ENCODE assay signal across 8 cellular contexts in the genomic region with DNA sequence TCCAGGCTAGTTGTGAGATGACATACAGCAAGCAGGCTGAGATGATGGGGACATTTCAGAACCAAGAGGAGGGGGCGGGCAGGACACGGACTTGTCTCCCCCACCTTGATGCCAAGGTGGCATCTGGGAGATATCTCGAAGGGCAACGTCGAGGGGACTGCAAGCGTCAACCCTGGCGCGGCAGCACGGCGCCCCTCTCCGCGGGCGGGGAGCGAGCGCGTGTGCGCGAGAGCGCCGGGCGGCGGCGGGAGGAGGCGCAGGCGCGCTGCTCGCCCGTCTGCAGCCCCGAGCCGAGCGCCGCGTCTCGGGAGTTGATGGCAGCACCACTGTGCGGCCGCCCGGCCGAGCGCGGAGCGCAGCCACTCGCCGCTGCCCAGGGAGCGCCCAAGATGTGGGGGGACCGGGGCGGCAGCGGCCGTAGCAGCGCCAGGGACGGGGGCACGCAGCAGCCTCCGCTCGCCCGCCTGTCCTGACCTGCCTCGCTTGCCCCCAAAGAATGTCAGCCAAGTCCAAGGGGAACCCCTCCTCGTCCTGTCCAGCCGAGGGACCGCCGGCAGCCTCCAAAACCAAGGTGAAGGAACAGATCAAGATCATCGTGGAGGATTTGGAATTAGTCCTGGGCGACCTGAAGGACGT. TPM values are rescaled to one million over a fixed set of nuclear protein-coding genes. Genes with fewer than 3 reads are reported as not detected.
DNase-seq lines count a peak whose midpoint lies in the region; ATAC-seq, FAIRE-seq and TF ChIP-seq lines count a peak whose summit lies in the region.

Gene PRR16, plus strand, starts transcription at position 310 of the 636 bp plus-strand sequence.

- CTCF ChIA-PET in A549 (lab: Yijun Ruan, JAX): interaction anchor here (0.6 kb wide), 1 partner anchor 512 kb away, joined by 3 read pairs; no protein-coding TSS in a partner anchor

- no peak for FAIRE-seq in A549 (lab: Jason Lieb, UNC)

- intact Hi-C loops in prostate gland (cut with DNase I): loop anchor here (10.0 kb wide), 1 partner anchor 409 kb away; no protein-coding TSS in a partner anchor

- in situ Hi-C loops in astrocyte of the cerebellum (cut with HindIII; ENCODE audit: low sequenced_read_pairs): loop anchor here (10.0 kb wide), 1 partner anchor 341 kb away; no protein-coding TSS in a partner anchor

- peak within 1 kb of the TSS in 1 of 2 experiments; percentile 31; a peak in 1 of 6 replicates for H3K27ac ChIP-seq in A549
- peak within 1 kb of the TSS; percentile 22 to 75 for H3K27ac ChIP-seq in prostate gland

- H3K4me1 ChIP-seq in A549 (peaks cover 11% of the 10 kb centered on the region; the same call in 2 of the 3 replicates), prostate gland (replicated peaks) (no peaks in the 10 kb centered on the region)

- TF ChIP-seq CTCF in A549 (IDR thresholded peaks at IDR 0.05) (peak; percentile 8; the same call in 1 of the 3 replicates), GM10266 (IDR thresholded peaks at IDR 0.05; ENCODE audit: control insufficient read depth, insufficient read depth, low read depth, missing control alignments) (peak; percentile 26), astrocyte of the cerebellum (IDR thresholded peaks at IDR 0.05; ENCODE audit: low read depth, low read length, missing control alignments) (no peak), prostate gland (IDR thresholded peaks at IDR 0.05) (peak in 2 of 4 experiments; percentile 30 to 45)

- H3K27me3 ChIP-seq in prostate gland (replicated peaks; ENCODE audit: insufficient read depth): no peaks in the 10 kb centered on the region

- no peak for TF ChIP-seq RAD21 in A549 (conservative IDR thresholded peaks at IDR 0.05 in 1 of 2, IDR thresholded peaks at IDR 0.05 in 1 of 2)

- H3K4me2 ChIP-seq in A549: peak within 1 kb of the TSS; percentile 93

- no peaks in the 10 kb centered on the region for H3K36me3 ChIP-seq in prostate gland

- WGBS in A549 (ENCODE audit: missing lambda C conversion rate): 0% methylated on average over 9 of the region's 62 CpGs
- WGBS in prostate gland: under 1% methylated on average over 62 of the region's 62 CpGs

- TF ChIP-seq EP300 in A549 (IDR thresholded peaks at IDR 0.05): no peak

- H3K9me3 ChIP-seq in A549: no peaks in the 10 kb centered on the region
- no peaks in the 10 kb centered on the region for H3K9me3 ChIP-seq in prostate gland

- no peak for TF ChIP-seq POLR2A in A549 (IDR thresholded peaks at IDR 0.05; ENCODE audit: low read length)
- no peak for TF ChIP-seq POLR2A in prostate gland (IDR thresholded peaks at IDR 0.05)

- ATAC-seq in A549 (peak; percentile 86 to 97), HG02759 (IDR thresholded peaks at IDR 0.05; ENCODE audit: unreplicated experiment) (peak; percentile 89)

- peak; percentile 23 to 40 for DNase-seq in A549 (ENCODE audit: low read depth in 1 of 2, low spot score in 1 of 2)
- peak; percentile 61 for DNase-seq in GM10266 (ENCODE audit: extremely low spot score)
- peak; percentile 6 for DNase-seq in NCI-H446 treated with DMSO at 0.1 percent for 48 hours (lab: John Stamatoyannopoulos, UW)
- no peak for DNase-seq in astrocyte of the cerebellum (ENCODE audit: low read depth)
- peak; percentile 31 to 34 for DNase-seq in hippocampal formation (lab: John Stamatoyannopoulos, UW)
- DNase-seq in prostate gland (ENCODE audit: low spot score): peak; percentile 42
- no peak for DNase-seq in cortex of kidney (lab: John Stamatoyannopoulos, UW)

- POLR2A ChIA-PET in A549 (lab: Yijun Ruan, JAX): no interaction called here

- peak within 1 kb of the TSS; percentile 43 for H3K4me3 ChIP-seq in A549
- peak within 1 kb of the TSS; percentile 96 for H3K4me3 ChIP-seq in astrocyte of the cerebellum (ENCODE audit: low read depth, low read length)
- peak within 1 kb of the TSS; percentile 40 to 53 for H3K4me3 ChIP-seq in prostate gland

TF ChIP-seq in A549, 52 proteins besides CTCF, POLR2A, EP300 and RAD21:
- TF ChIP-seq E2F6 (IDR thresholded peaks at IDR 0.05; ENCODE audit: borderline replicate concordance, low read depth) (peak; percentile 60), CBX2 (IDR thresholded peaks at IDR 0.05; ENCODE audit: borderline replicate concordance, low read depth) (no peak), JUNB (IDR thresholded peaks at IDR 0.05) (no peak), KDM5A (IDR thresholded peaks at IDR 0.05) (no peak)
- TF ChIP-seq, protein P1, sequence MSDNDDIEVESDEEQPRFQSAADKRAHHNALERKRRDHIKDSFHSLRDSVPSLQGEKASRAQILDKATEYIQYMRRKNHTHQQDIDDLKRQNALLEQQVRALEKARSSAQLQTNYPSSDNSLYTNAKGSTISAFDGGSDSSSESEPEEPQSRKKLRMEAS (IDR thresholded peaks at IDR 0.05): peak; percentile 48; the same call in 1 of the 2 replicates
TF ChIP-seq in A549: peak in this region for 2.

RNA-seq across cellular contexts. Expression of gene PRR16, which starts in this region (rescaled TPM):
- polyA plus RNA-seq in A549 (2011; rRNA removed) (not detected in 2 replicates), A549 (2017; fragmentation: RNase III; extraction: RNeasy Plus Mini Kit Qiagen cat#74134 plus additional on column Dnase treatment) (0.05 TPM in 1 of 3 replicates, not detected in the others)
- not detected in 2 replicates for polyA plus RNA-seq in A549 (2012; cell fraction: cytosol; rRNA removed)
- not detected in 2 replicates for polyA plus RNA-seq in A549 (2012; cell fraction: nucleus; rRNA removed)
- polyA minus RNA-seq in A549 (2011; rRNA and poly(A)+ RNA removed): not detected in 2 replicates
- total RNA-seq in prostate gland: 10 to 100 TPM in 1 of 2 donors, 1 to 10 TPM in 1; 3.5 to 13.4 TPM

Comparison
In these comparisons a context has a peak if more than half of its experiments do, and no peak if none do; other contexts are left out.
1. Peak in DNase-seq, ATAC-seq, H3K4me3 ChIP-seq and H3K4me2 ChIP-seq in A549; RNA of the gene not detected or under 1 TPM.
2. DNase-seq: peak in GM10266 (single experiment), NCI-H446 treated with DMSO at 0.1 percent for 48 hours (single experiment), hippocampal formation (2 of 2) and prostate gland (single experiment); none in astrocyte of the cerebellum (single experiment) and cortex of kidney (single experiment).
3. H3K4me3 ChIP-seq: peak in every context shown above with its lines; median percentile 96 in astrocyte of the cerebellum; 46 in prostate gland; 43 in A549.